8 cellular contexts compared by ENCODE assay signal in the genomic region with DNA sequence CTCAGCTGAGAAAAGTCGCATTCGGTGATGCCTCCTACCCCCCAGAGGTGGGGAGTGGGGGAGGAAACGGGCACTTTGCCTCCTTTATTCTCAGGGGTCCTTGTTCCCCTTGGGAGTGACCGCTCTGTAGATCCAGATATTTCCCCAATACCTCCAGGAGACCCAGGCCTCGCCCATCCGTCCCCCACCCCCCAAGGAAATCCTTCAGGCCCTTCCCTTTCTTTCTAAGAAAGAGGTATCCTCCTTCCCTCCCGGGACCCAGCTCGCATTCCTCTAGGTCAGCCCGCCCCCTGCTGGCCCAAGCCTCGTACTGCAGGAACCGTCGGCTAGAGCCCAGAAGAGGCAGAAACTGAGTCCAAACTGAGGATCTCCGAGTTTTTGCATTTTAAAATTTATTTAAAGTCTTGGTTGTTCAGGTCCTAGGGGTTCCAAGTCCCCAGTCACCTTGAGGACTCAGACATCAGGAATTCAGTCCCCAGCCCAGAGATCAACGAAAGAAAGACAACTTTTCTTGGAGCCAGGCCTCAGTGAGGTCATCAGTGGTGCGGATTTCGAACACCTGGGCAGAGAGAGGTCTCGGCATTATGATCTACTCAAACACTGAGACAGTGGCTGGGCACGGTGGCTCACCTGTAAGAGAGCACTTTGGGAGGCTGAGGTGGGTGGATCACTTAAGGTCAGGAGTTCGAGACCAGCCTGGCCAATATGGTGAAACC. TPM values are rescaled to one million over a fixed set of nuclear protein-coding genes. Genes with fewer than 3 reads are reported as not detected.
A peak's percentile ranks its signal among the peaks of the same experiment; 100 is the strongest.
DNase-seq lines count a peak whose midpoint lies in the region; ATAC-seq lines count a peak whose summit lies in the region.

No MANE protein-coding gene starts in this region.

- ATAC-seq in Right ventricle myocardium inferior (peak; percentile 59), GM21529 (IDR thresholded peaks at IDR 0.05; ENCODE audit: unreplicated experiment) (no peak)

- peak overlapping the region; percentile 65 for H3K4me3 Mint-ChIP-seq in activated naive CD4-positive, alpha-beta T cell treated with anti-CD3 and anti-CD28 coated beads, Interleukin-2, amount 50 U/mL, for 24 hours

- DNase-seq in Daoy (ENCODE audit: low read depth) (peak; percentile 75), M059J (ENCODE audit: low read depth) (peak; percentile 70), SKM-1 treated with dmso at 0.1 percent for 144 hours (lab: John Stamatoyannopoulos, UW; ENCODE audit: unreplicated experiment) (peak; percentile 47), Right ventricle myocardium inferior (ENCODE audit: missing footprints) (peak; percentile 96), pons (ENCODE audit: low spot score) (peak; percentile 75), ureter (ENCODE audit: low spot score) (peak; percentile 90)

- peak overlapping the region; percentile 59 for H3K27ac Mint-ChIP-seq in activated naive CD4-positive, alpha-beta T cell treated with anti-CD3 and anti-CD28 coated beads, Interleukin-2, amount 50 U/mL, for 24 hours

- intact Hi-C loops in Right ventricle myocardium inferior (cut with DNase I): loop anchor here (1.0 to 10.0 kb wide), 2 partner anchors 206 to 363 kb away; no protein-coding TSS in a partner anchor

- H3K9me3 Mint-ChIP-seq in activated naive CD4-positive, alpha-beta T cell treated with anti-CD3 and anti-CD28 coated beads, Interleukin-2, amount 50 U/mL, for 24 hours: no peaks in the 10 kb centered on the region

- H3K27me3 Mint-ChIP-seq in activated naive CD4-positive, alpha-beta T cell treated with anti-CD3 and anti-CD28 coated beads, Interleukin-2, amount 50 U/mL, for 24 hours: no peaks in the 10 kb centered on the region

- peaks cover 48% of the 10 kb centered on the region for H3K4me1 Mint-ChIP-seq in activated naive CD4-positive, alpha-beta T cell treated with anti-CD3 and anti-CD28 coated beads, Interleukin-2, amount 50 U/mL, for 24 hours

- peaks cover 2% of the 10 kb centered on the region for H3K36me3 Mint-ChIP-seq in activated naive CD4-positive, alpha-beta T cell treated with anti-CD3 and anti-CD28 coated beads, Interleukin-2, amount 50 U/mL, for 24 hours

RNA-seq across cellular contexts. Expression of a gene that starts 7.5 kb away (rescaled TPM):
- 0.65 and 0.74 TPM in 2 replicates for total RNA-seq in Daoy (2014; rRNA removed; shearing (Covaris generic))
- total RNA-seq in M059J (2014; rRNA removed; shearing (Covaris generic)): 0.12 TPM in 1 of 2 replicates, not detected in the other
- total RNA-seq in Right ventricle myocardium inferior: 0.41 TPM
- total RNA-seq in ureter: 1.7 TPM

RNA-seq across cellular contexts. Expression of a gene that starts 7.7 kb away (rescaled TPM):
- 0.23 and 0.83 TPM in 2 replicates for total RNA-seq in Daoy (2014; rRNA removed; shearing (Covaris generic))
- total RNA-seq in M059J (2014; rRNA removed; shearing (Covaris generic)): 0.54 and 3.2 TPM in 2 replicates
- total RNA-seq in Right ventricle myocardium inferior: 20.2 TPM
- 22.3 TPM for total RNA-seq in ureter

RNA-seq across cellular contexts. Expression of a gene that starts 14.1 kb away (rescaled TPM):
- total RNA-seq in Daoy (2014; rRNA removed; shearing (Covaris generic)): 55.0 and 57.4 TPM in 2 replicates
- 45.0 and 96.3 TPM in 2 replicates for total RNA-seq in M059J (2014; rRNA removed; shearing (Covaris generic))
- total RNA-seq in Right ventricle myocardium inferior: 40.6 TPM
- total RNA-seq in ureter: 104 TPM

RNA-seq across cellular contexts. Expression of a gene that starts 31.9 kb away (rescaled TPM):
- total RNA-seq in Daoy (2014; rRNA removed; shearing (Covaris generic)): not detected in 2 replicates
- total RNA-seq in M059J (2014; rRNA removed; shearing (Covaris generic)): 1.3 TPM in 1 of 2 replicates, not detected in the other
- total RNA-seq in Right ventricle myocardium inferior (not detected), ureter (not detected)

RNA-seq across cellular contexts. Expression of a gene that starts 60.0 kb away (rescaled TPM):
- total RNA-seq in Daoy (2014; rRNA removed; shearing (Covaris generic)): not detected in 2 replicates
- total RNA-seq in M059J (2014; rRNA removed; shearing (Covaris generic)): not detected in 2 replicates
- total RNA-seq in Right ventricle myocardium inferior (not detected), ureter (not detected)
